In genomic region chr11:72971211-72971610, GRCh38 we compare ENCODE assay signal across 15 cellular contexts.
"Had no signal": no experiment of that assay in that cellular context is flagged by ENCODE, and none has a peak within 500 bp of the region (broad histone marks: within the 10 kb centered on the region; RNA-seq: fewer than 3 reads in every experiment).

No MANE protein-coding gene starts in this region.

- H3K9me3 Mint-ChIP-seq: stimulated activated naive CD8-positive, alpha-beta T cell treated with anti-CD3 and anti-CD28 coated beads, Interleukin-15, Interleukin-2, amounts not matched to agents 100 ng/mL and 50 ng/mL, for 24 hours had no signal

- H3K9me3 ChIP-seq: suprapubic skin, upper lobe of left lung had no signal

- H3K27me3 Mint-ChIP-seq: activated CD4-positive, alpha-beta T cell treated with anti-CD3 and anti-CD28 coated beads, Interleukin-2, amount 10 ng/mL, durations not matched to agents 24 days and 14 days; activated naive CD8-positive, alpha-beta T cell treated with anti-CD3 and anti-CD28 coated beads, Interleukin-2, amount 10 ng/mL, durations not matched to agents 7 days and 5 days; stimulated activated naive CD8-positive, alpha-beta T cell treated with anti-CD3 and anti-CD28 coated beads, Interleukin-15, Interleukin-2, amounts not matched to agents 100 ng/mL and 50 ng/mL, for 24 hours had no signal

- DNase-seq: activated CD4-positive, CD25-positive, alpha-beta regulatory T cell; activated naive CD4-positive, alpha-beta T cell; activated naive CD8-positive, alpha-beta T cell treated with anti-CD3 and anti-CD28 coated beads, Interleukin-2, amount 10 ng/mL, durations not matched to agents 7 days and 5 days; anterior cingulate cortex; cerebellar nuclear complex; effector CD8-positive, alpha-beta T cell; foreskin keratinocyte; glutamatergic neuron; posterior cingulate gyrus; retina; upper lobe of left lung had no signal

- ATAC-seq: activated CD8-positive, alpha-beta T cell treated with anti-CD3 and anti-CD28 coated beads, Interleukin-2, amount 10 ng/mL, durations not matched to agents 7 days and 5 days; foreskin keratinocyte had no signal

- H3K4me3 Mint-ChIP-seq: activated CD8-positive, alpha-beta T cell treated with anti-CD3 and anti-CD28 coated beads, Interleukin-2, amount 10 ng/mL, durations not matched to agents 7 days and 5 days had no signal
